Comparison of ENCODE assay signal across 1 cellular context in genomic region chr16:30457743-30458560, GRCh38.
TF ChIP-seq lines count a peak whose summit lies in the region.

No MANE protein-coding gene starts in this region.

TF ChIP-seq in HepG2, 621 proteins besides CTCF, POLR2A, EP300 and RAD21:
- TF ChIP-seq HDAC1 (CRISPR knock-in tag; IDR thresholded peaks at IDR 0.05): 0 out of 2 replicates have a peak, but pooled peaks have one; percentile 36
- TF ChIP-seq SP2 (CRISPR knock-in tag; IDR thresholded peaks at IDR 0.05): no peak
- TF ChIP-seq GLMP (CRISPR knock-in tag; IDR thresholded peaks at IDR 0.05; ENCODE audit: borderline replicate concordance): no peak
- no peak for TF ChIP-seq CHD4 (IDR thresholded peaks at IDR 0.05; ENCODE audit: borderline replicate concordance, low read length)
- no peak for TF ChIP-seq HMG20B (CRISPR knock-in tag; conservative IDR thresholded peaks at IDR 0.05)
- TF ChIP-seq ZNF382 (CRISPR knock-in tag; IDR thresholded peaks at IDR 0.05; ENCODE audit: borderline replicate concordance): no peak
- no peak for TF ChIP-seq ZNF850 (CRISPR knock-in tag; conservative IDR thresholded peaks at IDR 0.05)
- no peak for TF ChIP-seq ZNF570 (CRISPR knock-in tag; IDR thresholded peaks at IDR 0.05; ENCODE audit: borderline replicate concordance)
- no peak for TF ChIP-seq NFIB (CRISPR knock-in tag; IDR thresholded peaks at IDR 0.05; ENCODE audit: borderline replicate concordance)
- TF ChIP-seq ZNF770 (CRISPR knock-in tag; IDR thresholded peaks at IDR 0.05): peak; percentile 55
- no peak for TF ChIP-seq CEBPZ (IDR thresholded peaks at IDR 0.05; ENCODE audit: low read length)
- no peak for TF ChIP-seq MIER3 (CRISPR knock-in tag; IDR thresholded peaks at IDR 0.05; ENCODE audit: borderline replicate concordance)
- no peak for TF ChIP-seq ZNF12 (CRISPR knock-in tag; IDR thresholded peaks at IDR 0.05)
- no peak for TF ChIP-seq ZSCAN22 (CRISPR knock-in tag; IDR thresholded peaks at IDR 0.05)
- TF ChIP-seq FOXK1 (CRISPR knock-in tag; IDR thresholded peaks at IDR 0.05; ENCODE audit: borderline replicate concordance, low read depth): no peak
- TF ChIP-seq ZNF75D (CRISPR knock-in tag; IDR thresholded peaks at IDR 0.05; ENCODE audit: borderline replicate concordance): no peak
- peak; percentile 15; the same call in 1 of the 2 replicates for TF ChIP-seq ZNF543 (CRISPR knock-in tag; IDR thresholded peaks at IDR 0.05)
- no peak for TF ChIP-seq RORA (CRISPR knock-in tag; IDR thresholded peaks at IDR 0.05)
- no peak for TF ChIP-seq ZNF205 (CRISPR knock-in tag; IDR thresholded peaks at IDR 0.05)
TF ChIP-seq in HepG2: peak in this region for 3.
